ENCODE assay signal across 8 cellular contexts in the genomic region with DNA sequence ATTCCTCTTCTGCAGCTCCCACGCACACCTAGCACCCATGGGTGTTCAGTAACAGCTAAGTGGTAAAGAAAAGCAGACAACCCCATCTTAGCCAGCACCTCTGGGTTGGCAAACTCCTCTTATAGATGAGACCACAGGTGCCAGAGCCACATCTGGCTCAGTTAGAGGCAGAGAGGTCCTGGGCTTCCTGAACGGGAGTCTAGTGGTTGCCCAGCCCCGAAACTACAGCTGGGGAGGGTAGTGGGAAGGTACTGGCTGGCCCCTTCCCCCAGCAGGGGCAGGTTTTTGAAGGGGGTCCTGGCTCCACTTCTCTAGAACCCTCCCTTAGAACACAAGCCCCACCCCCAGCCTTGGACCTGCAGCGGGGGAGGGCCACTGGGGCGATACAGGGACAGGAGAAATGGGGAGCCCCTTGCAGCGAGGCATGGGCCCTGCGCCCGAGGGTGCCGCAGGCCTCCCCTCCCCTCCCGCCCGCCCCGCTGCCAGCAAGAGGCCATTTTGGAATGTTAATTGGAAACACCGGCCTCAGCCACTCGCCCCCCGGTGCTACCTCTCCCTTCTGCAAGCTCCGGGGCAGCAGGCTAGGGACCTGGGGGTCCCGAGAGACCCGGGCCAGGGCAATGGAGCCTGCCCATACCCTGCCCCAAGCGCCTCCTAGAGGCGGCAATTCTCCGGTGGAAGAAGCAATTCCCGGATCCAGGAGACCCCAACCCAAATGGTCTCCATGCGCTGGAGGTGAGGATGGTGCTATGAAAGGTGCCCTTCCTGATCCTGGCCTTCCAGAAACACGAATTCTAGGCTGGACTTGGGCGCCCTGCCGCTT. TPM values are rescaled to one million over a fixed set of nuclear protein-coding genes. Genes with fewer than 3 reads are reported as not detected.
A peak's percentile ranks its signal among the peaks of the same experiment; 100 is the strongest.
DNase-seq lines count a peak whose midpoint lies in the region; ATAC-seq, FAIRE-seq and TF ChIP-seq lines count a peak whose summit lies in the region.

No MANE protein-coding gene starts in this region.

- H3K27ac Mint-ChIP-seq in activated T-helper 17 cell treated with anti-CD3 and anti-CD28 coated beads, Interleukin-2, amount 50 U/mL, for 72 hours, result peak overlapping the region; percentile 92

- 9 to 14% (median 11%) methylated on average over 25 to 26 of the region's 26 CpGs for WGBS in small intestine, 3 donors

- H3K9me3 ChIP-seq in HUES48 (ENCODE audit: control insufficient read depth, insufficient read depth, low read length) (no peaks in the 10 kb centered on the region), right atrium auricular region (no peaks in the 10 kb centered on the region), small intestine (ENCODE audit: control insufficient read depth, low read depth) (no peaks in the 10 kb centered on the region)

- H3K79me2 ChIP-seq in ACC112 (ENCODE audit: control insufficient read depth, insufficient read depth, low read length, unreplicated experiment), result peaks cover 46% of the 10 kb centered on the region

- no peak for FAIRE-seq in small intestine (lab: Jason Lieb, UNC)

- peak overlapping the region; percentile 11 for H3K27ac ChIP-seq in ACC112 (ENCODE audit: low read depth, low read length)
- H3K27ac ChIP-seq in HUES48 (ENCODE audit: low read depth, low read length), result no peak overlapping the region
- peak overlapping the region; percentile 94 to 97 for H3K27ac ChIP-seq in right atrium auricular region
- H3K27ac ChIP-seq in small intestine (ENCODE audit: low read depth in 1 of 2, low read length in 1 of 2), result peak overlapping the region; percentile 20 to 81

- no peaks in the 10 kb centered on the region for H3K27me3 Mint-ChIP-seq in activated T-helper 17 cell treated with anti-CD3 and anti-CD28 coated beads, Interleukin-2, amount 50 U/mL, for 72 hours

- peak overlapping the region; percentile 27 for H2AFZ ChIP-seq in ACC112 (ENCODE audit: low read length, unreplicated experiment)

- no peaks in the 10 kb centered on the region for H3K9me3 Mint-ChIP-seq in activated T-helper 17 cell treated with anti-CD3 and anti-CD28 coated beads, Interleukin-2, amount 50 U/mL, for 72 hours

- no peak for DNase-seq in right atrium auricular region (ENCODE audit: low spot score)
- DNase-seq in small intestine, result no peak
- DNase-seq in occipital lobe (lab: John Stamatoyannopoulos, UW), result no peak
- no peak for DNase-seq in DMS53 treated with DMSO at 0.1 percent for 48 hours (lab: John Stamatoyannopoulos, UW; ENCODE audit: unreplicated experiment)

- H3K36me3 ChIP-seq in ACC112 (ENCODE audit: insufficient read depth, low read length) (peaks cover 2% of the 10 kb centered on the region; the same call in 1 of the 2 replicates), HUES48 (ENCODE audit: control insufficient read depth, insufficient read depth, low read length) (peaks cover 36% of the 10 kb centered on the region), right atrium auricular region (peaks cover 27% of the 10 kb centered on the region), small intestine (ENCODE audit: control insufficient read depth in 2 of 2, insufficient read depth in 2 of 2, low read length in 2 of 2) (peaks cover 0 to 1% of the 10 kb centered on the region in 2 donors)

- TF ChIP-seq CTCF in right atrium auricular region (IDR thresholded peaks at IDR 0.05), result peak in 1 of 2 donors; percentile 56

- no peaks in the 10 kb centered on the region for H3K27me3 ChIP-seq in ACC112 (ENCODE audit: insufficient read depth, low read length)
- peaks cover 18% of the 10 kb centered on the region for H3K27me3 ChIP-seq in HUES48 (ENCODE audit: control insufficient read depth, insufficient read depth, low read length)
- H3K27me3 ChIP-seq in right atrium auricular region, result no peaks in the 10 kb centered on the region
- no peaks in the 10 kb centered on the region for H3K27me3 ChIP-seq in small intestine (ENCODE audit: control insufficient read depth in 2 of 2, insufficient read depth in 2 of 2, low read length in 2 of 2)

- peak overlapping the region; percentile 93 for H3K4me3 Mint-ChIP-seq in activated T-helper 17 cell treated with anti-CD3 and anti-CD28 coated beads, Interleukin-2, amount 50 U/mL, for 72 hours

- peak overlapping the region; percentile 3; the same call in 1 of the 2 replicates for H3K9ac ChIP-seq in HUES48 (ENCODE audit: low read depth, low read length)

- H3K4me3 ChIP-seq in ACC112 (ENCODE audit: low read depth, low read length) (peak overlapping the region; percentile 80), HUES48 (ENCODE audit: low read depth, low read length) (peak overlapping the region; percentile 71), right atrium auricular region (peak overlapping the region; percentile 65 to 73), small intestine (ENCODE audit: low read depth in 1 of 2, low read length in 2 of 2) (peak overlapping the region; percentile 49 to 78)

- H3K4me1 Mint-ChIP-seq in activated T-helper 17 cell treated with anti-CD3 and anti-CD28 coated beads, Interleukin-2, amount 50 U/mL, for 72 hours, result peaks cover 23% of the 10 kb centered on the region

- no peak for ATAC-seq in activated T-helper 17 cell treated with anti-CD3 and anti-CD28 coated beads, Interleukin-2, amount 50 U/mL, for 72 hours (replicated peaks)
- ATAC-seq in HG02870 (IDR thresholded peaks at IDR 0.05; ENCODE audit: unreplicated experiment), result no peak

- H3K4me1 ChIP-seq in ACC112 (ENCODE audit: control insufficient read depth, insufficient read depth, low read length, unreplicated experiment) (peaks cover 40% of the 10 kb centered on the region), HUES48 (ENCODE audit: control insufficient read depth, insufficient read depth, low read length) (peaks cover 14% of the 10 kb centered on the region), right atrium auricular region (peaks cover 0 to 61% of the 10 kb centered on the region in 2 donors), small intestine (ENCODE audit: control insufficient read depth in 2 of 2, insufficient read depth in 1 of 2, low read depth in 1 of 2, low read length in 1 of 2) (no peaks in the 10 kb centered on the region)

- peaks cover 54% of the 10 kb centered on the region for H3K36me3 Mint-ChIP-seq in activated T-helper 17 cell treated with anti-CD3 and anti-CD28 coated beads, Interleukin-2, amount 50 U/mL, for 72 hours (ENCODE audit: low read depth)

RNA-seq across cellular contexts. Expression of a gene that starts 1.5 kb away (rescaled TPM):
- 10 to 100 TPM; 19.3 to 25.1 TPM for total RNA-seq in activated T-helper 17 cell treated with anti-CD3 and anti-CD28 coated beads, Interleukin-2, amount 50 U/mL, for 72 hours
- 10 to 100 TPM; 17.7 to 33.7 TPM for total RNA-seq in right atrium auricular region
- 1 to 10 TPM; 1.6 to 7.1 (median 1.8) TPM for polyA plus RNA-seq in small intestine
- 10.8 TPM for total RNA-seq in occipital lobe

RNA-seq across cellular contexts. Expression of a gene that starts 59.2 kb away (rescaled TPM):
- total RNA-seq in activated T-helper 17 cell treated with anti-CD3 and anti-CD28 coated beads, Interleukin-2, amount 50 U/mL, for 72 hours, result 1,000 to 10,000 TPM; 1,433 to 1,498 TPM
- total RNA-seq in right atrium auricular region (1,000 to 10,000 TPM in 1 of 2 donors, 100 to 1,000 TPM in 1; 658 to 1,017 TPM), occipital lobe (778 TPM)
- polyA plus RNA-seq in small intestine, result 1,000 to 10,000 TPM; 2,279 to 2,499 (median 2,299) TPM
